ENCODE assay signal across 10 cellular contexts in genomic region chr2:109242654-109243331, GRCh38.
DNase-seq lines count a peak whose midpoint lies in the region; ATAC-seq and TF ChIP-seq lines count a peak whose summit lies in the region.
"Had no signal": no experiment of that assay in that cellular context is flagged by ENCODE, and none has a peak within 500 bp of the region (broad histone marks: within the 10 kb centered on the region; RNA-seq: fewer than 3 reads in every experiment).

No MANE protein-coding gene starts in this region.

- peak overlapping the region; percentile 77 for H2AFZ ChIP-seq in IMR-90 (replicated peaks; ENCODE audit: low read length, poor library complexity)

- no peak for TF ChIP-seq RAD21 in IMR-90 (IDR thresholded peaks at IDR 0.05; ENCODE audit: low read length)

- H3K27me3 ChIP-seq in IMR-90 (ENCODE audit: control insufficient read depth, insufficient read depth, low read length), result no peaks in the 10 kb centered on the region
- no peaks in the 10 kb centered on the region for H3K27me3 ChIP-seq in left lung
- H3K27me3 ChIP-seq in testis, result no peaks in the 10 kb centered on the region
- no peaks in the 10 kb centered on the region for H3K27me3 ChIP-seq in H7 (ENCODE audit: control insufficient read depth, insufficient read depth, low read length)

- dilution Hi-C loops in IMR-90 (cut with HindIII; ENCODE audit: low sequenced_read_pairs, unreplicated experiment), result no loop called here

- H3K9me3 ChIP-seq in IMR-90 (ENCODE audit: control insufficient read depth, insufficient read depth, low read length) (no peaks in the 10 kb centered on the region), left lung (no peaks in the 10 kb centered on the region), testis (no peaks in the 10 kb centered on the region)

- TF ChIP-seq POLR2A in IMR-90 (IDR thresholded peaks at IDR 0.05; ENCODE audit: low read depth, low read length) (no peak), testis (IDR thresholded peaks at IDR 0.05) (no peak)

- peak overlapping the region; percentile 90 for H3K56ac ChIP-seq in IMR-90 (ENCODE audit: extremely low read depth, insufficient read depth, low read length)

- in situ Hi-C loops in IMR-90 (cut with MboI; ENCODE audit: low sequenced_read_pairs), result no loop called here

- peak overlapping the region; percentile 94 for H4K91ac ChIP-seq in IMR-90 (ENCODE audit: insufficient read depth, low read depth, low read length)

- H3K79me1 ChIP-seq in IMR-90 (ENCODE audit: low read depth in 1 of 2, low read length in 2 of 2), result peaks cover 58 to 93% of the 10 kb centered on the region in 2 experiments

- peak overlapping the region; percentile 82 to 88 for H4K8ac ChIP-seq in IMR-90 (ENCODE audit: low read depth in 2 of 2, low read length in 2 of 2)

- H4K20me1 ChIP-seq in IMR-90 (ENCODE audit: insufficient read depth, low read length), result peaks cover 25% of the 10 kb centered on the region

- H3K4me1 ChIP-seq in IMR-90 (ENCODE audit: control insufficient read depth, insufficient read depth, low read length) (peaks cover 47% of the 10 kb centered on the region), left lung (peaks cover 20 to 79% of the 10 kb centered on the region in 2 donors), testis (peaks cover 33% of the 10 kb centered on the region)

- H3K9me1 ChIP-seq in IMR-90 (ENCODE audit: insufficient read depth, low read length), result peaks cover 47% of the 10 kb centered on the region

- TF ChIP-seq CTCF in IMR-90 (conservative IDR thresholded peaks at IDR 0.05; ENCODE audit: low read depth, low read length), result no peak
- no peak for TF ChIP-seq CTCF in cardiac fibroblast (IDR thresholded peaks at IDR 0.05; ENCODE audit: low read depth, low read length)
- TF ChIP-seq CTCF in left lung (IDR thresholded peaks at IDR 0.05), result no peak
- TF ChIP-seq CTCF in testis (IDR thresholded peaks at IDR 0.05), result no peak

- H3K36me3 ChIP-seq in IMR-90 (ENCODE audit: control insufficient read depth, insufficient read depth, low read length) (no peaks in the 10 kb centered on the region), left lung (no peaks in the 10 kb centered on the region), testis (ENCODE audit: low read depth, missing control alignments) (no peaks in the 10 kb centered on the region), H7 (replicated peaks; ENCODE audit: control insufficient read depth, insufficient read depth, low read length) (no peaks in the 10 kb centered on the region)

- H3K9ac ChIP-seq in IMR-90 (ENCODE audit: low read depth, low read length), result peak overlapping the region; percentile 54

- WGBS in IMR-90 (ENCODE audit: extremely low coverage in 2 of 2, insufficient read length in 1 of 2), 2 experiments, result 7% methylated on average over 3 of the region's 12 CpGs; no CpG with 5 or more reads in 1 of the 2 experiments
- WGBS in testis, 2 donors, result 56 to 62% methylated on average over 9 to 12 of the region's 12 CpGs

- H3K4me3 ChIP-seq in IMR-90 (ENCODE audit: insufficient read depth, low read depth, low read length), result no peak overlapping the region
- H3K4me3 ChIP-seq in cardiac fibroblast (replicated peaks in 1 of 2; ENCODE audit: low read depth in 2 of 2, low read length in 2 of 2), result peak overlapping the region in 1 of 2 donors; percentile 19
- no peak overlapping the region for H3K4me3 ChIP-seq in left lung
- H3K4me3 ChIP-seq in testis, result no peak overlapping the region
- H3K4me3 ChIP-seq in H7 (ENCODE audit: insufficient read depth, low read depth, low read length), result no peak overlapping the region
- H3K4me3 ChIP-seq: K562 had no signal

- H3K4me2 ChIP-seq in IMR-90 (ENCODE audit: low read depth, low read length), result peak overlapping the region; percentile 43

- peak overlapping the region; percentile 97 for H2AK9ac ChIP-seq in IMR-90 (replicated peaks; ENCODE audit: low read depth, low read length, poor library complexity)

- no TSS peak for BruUV-seq in IMR-90 (replicated peaks; lab: Mats Ljungman, UMichigan)

- peak overlapping the region; percentile 91 for H3K23ac ChIP-seq in IMR-90 (ENCODE audit: low read depth, low read length)

- peak overlapping the region; percentile 82 for H3K18ac ChIP-seq in IMR-90 (ENCODE audit: low read depth, low read length)

- H4K5ac ChIP-seq in IMR-90 (ENCODE audit: low read depth, low read length), result peak overlapping the region; percentile 68

- peak overlapping the region; percentile 93 for H2BK5ac ChIP-seq in IMR-90 (ENCODE audit: low read depth, low read length, poor library complexity, severe bottlenecking)

- DNase-seq in IMR-90 (peak; percentile 94), cardiac fibroblast (ENCODE audit: low read depth in 2 of 2) (peak; percentile 95 to 96), left lung (no peak), testis (peak; percentile 57), H7 (no peak), NCI-H524 treated with DMSO at 0.1 percent for 48 hours (lab: John Stamatoyannopoulos, UW) (no peak)
- DNase-seq: T-helper 9 cell had no signal

- peak overlapping the region; percentile 96 for H2BK120ac ChIP-seq in IMR-90 (ENCODE audit: low read depth, low read length)

- peak overlapping the region; percentile 91 for H2BK20ac ChIP-seq in IMR-90 (ENCODE audit: low read depth, low read length)

- POLR2A ChIA-PET in IMR-90 (lab: Charles Lee; ENCODE audit: unreplicated experiment), result no interaction called here

- H3K14ac ChIP-seq in IMR-90 (replicated peaks; ENCODE audit: low read depth, low read length), result peak overlapping the region; percentile 95

- peak overlapping the region; percentile 98 for H2AK5ac ChIP-seq in IMR-90 (ENCODE audit: low read depth, low read length)

- H3K27ac ChIP-seq in IMR-90 (ENCODE audit: insufficient read depth, low read length) (peak overlapping the region; percentile 95), left lung (peak overlapping the region; percentile 82 to 87), testis (peak overlapping the region in 1 of 2 donors; percentile 66)

- CTCF ChIA-PET in IMR-90 (lab: Yijun Ruan, JAX), result interaction anchor here (0.6 to 1.3 kb wide), 2 partner anchors 25 to 76 kb away, joined by 3 to 4 read pairs; no protein-coding TSS in a partner anchor

- H2BK15ac ChIP-seq in IMR-90 (ENCODE audit: low read depth, low read length), result peak overlapping the region; percentile 82; the same call in 2 of the 3 replicates

- ATAC-seq in IMR-90 (ENCODE audit: low read depth) (peak; percentile 68), left lung (peak; percentile 77), HG03108 (IDR thresholded peaks at IDR 0.05; ENCODE audit: unreplicated experiment) (no peak), HG03354 (IDR thresholded peaks at IDR 0.05; ENCODE audit: poor library complexity, severe bottlenecking, unreplicated experiment) (no peak)
- ATAC-seq: K562 had no signal

- intact Hi-C loops in IMR-90 (cut with micrococcal nuclease) (loop anchor here (5.0 kb wide), 2 partner anchors 70 to 75 kb away; no protein-coding TSS in a partner anchor), left lung (cut with DNase I) (no loop called here), testis (cut with DNase I; ENCODE audit: low total_unique reads) (loop anchor here (10.0 kb wide), 1 partner anchor 68 kb away; no protein-coding TSS in a partner anchor)

- peak overlapping the region; percentile 97 for H3K4ac ChIP-seq in IMR-90 (ENCODE audit: low read depth, low read length)

TF ChIP-seq in IMR-90, 13 proteins besides CTCF, POLR2A, EP300 and RAD21:
- TF ChIP-seq SMC3 (IDR thresholded peaks at IDR 0.05; ENCODE audit: low read depth, low read length) (no peak), FOS (IDR thresholded peaks at IDR 0.05; ENCODE audit: low read depth, low read length) (peak; percentile 85; the same call in 1 of the 2 replicates), RCOR1 (IDR thresholded peaks at IDR 0.05; ENCODE audit: insufficient replicate concordance, low read length) (no peak), CEBPB (IDR thresholded peaks at IDR 0.05; ENCODE audit: low read depth, low read length) (peak; percentile 82), MAZ (IDR thresholded peaks at IDR 0.05; ENCODE audit: borderline replicate concordance, low read depth, low read length) (no peak)

Comparison
In these comparisons a context has a peak if more than half of its experiments do, and no peak if none do; other contexts are left out.
1. ATAC-seq: peak in IMR-90 (single experiment) and left lung (single experiment); none in HG03108 (single experiment) and HG03354 (single experiment).
2. DNase-seq: peak in IMR-90 (single experiment), cardiac fibroblast (2 of 2) and testis (single experiment); none in left lung (0 of 2), H7 (single experiment) and NCI-H524 treated with DMSO at 0.1 percent for 48 hours (single experiment).
3. intact Hi-C loops: an anchor here in IMR-90 (5.0 kb wide) and testis (10.0 kb wide); none called in left lung.